In the genomic region with DNA sequence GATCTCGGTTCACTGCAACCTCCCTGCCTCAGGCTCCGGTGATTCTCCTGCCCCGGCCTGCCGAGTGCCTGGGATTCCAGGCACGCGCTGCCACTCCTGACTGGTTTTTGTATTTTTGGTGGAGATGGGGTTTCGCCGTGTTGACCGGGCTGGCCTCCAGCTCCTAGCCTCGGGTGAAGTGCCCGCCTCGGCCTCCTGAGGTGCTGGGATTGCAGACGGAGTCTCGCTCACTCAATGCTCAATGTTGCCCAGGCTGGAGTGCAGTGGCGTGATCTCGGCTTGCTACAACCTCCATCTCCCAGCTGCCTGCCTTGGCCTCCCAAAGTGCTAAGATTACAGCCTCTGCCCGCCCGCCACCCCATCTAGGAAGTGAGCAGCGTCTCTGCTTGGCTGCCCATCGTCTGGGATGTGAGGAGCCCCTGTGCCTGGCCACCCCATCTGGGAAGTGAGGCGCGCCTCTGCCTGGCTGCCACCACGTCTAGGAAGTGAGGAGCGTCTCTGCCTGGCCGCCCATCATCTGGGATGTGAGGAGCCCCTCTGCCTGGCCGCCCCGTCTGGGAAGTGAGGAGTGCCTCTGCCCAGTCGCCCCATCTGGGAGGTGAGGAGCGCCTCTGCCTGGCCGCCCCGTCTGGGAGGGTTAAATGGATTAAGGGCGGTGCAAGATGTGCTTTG, we compare ENCODE assay signal across 2 cellular contexts. TPM values are rescaled to one million over a fixed set of nuclear protein-coding genes. Genes with fewer than 3 reads are reported as not detected.
"Had no signal": no experiment of that assay in that cellular context is flagged by ENCODE, and none has a peak within 500 bp of the region (broad histone marks: within the 10 kb centered on the region; RNA-seq: fewer than 3 reads in every experiment).

No MANE protein-coding gene starts in this region.

RNA-seq across cellular contexts. Expression of gene SLC47A2, which starts 31.3 kb away (rescaled TPM):
- total RNA-seq: G401, GM12878 had no signal
